ENCODE assay signal across 10 cellular contexts in genomic region chr15:88166330-88166993, GRCh38.
DNase-seq lines count a peak whose midpoint lies in the region; ATAC-seq and TF ChIP-seq lines count a peak whose summit lies in the region.
"Had no signal": no experiment of that assay in that cellular context is flagged by ENCODE, and none has a peak within 500 bp of the region (broad histone marks: within the 10 kb centered on the region; RNA-seq: fewer than 3 reads in every experiment).

No MANE protein-coding gene starts in this region.

- 19 to 32% (median 22%) methylated on average over 8 of the region's 8 CpGs for WGBS in ovary, 3 donors

- TF ChIP-seq POLR2A in ovary (IDR thresholded peaks at IDR 0.05): no peak

- CTCF ChIA-PET in Calu3 (lab: Charles Lee): interaction anchor here (0.6 kb wide), 1 partner anchor 1464 kb away, joined by 12 read pairs; no protein-coding TSS in a partner anchor

- no peaks in the 10 kb centered on the region for H3K9me3 Mint-ChIP-seq in Calu3 (ENCODE audit: low read depth, unreplicated experiment)
- no peaks in the 10 kb centered on the region for H3K9me3 Mint-ChIP-seq in T-helper 2 cell treated with Interferon-gamma antibody and Interleukin-4, amounts not matched to agents 5 μg/mL and 100 μg/mL, for 36 hours

- no peaks in the 10 kb centered on the region for H3K36me3 ChIP-seq in ovary

- peak; percentile 69 for ATAC-seq in GM21619 (IDR thresholded peaks at IDR 0.05; ENCODE audit: unreplicated experiment)
- ATAC-seq: natural killer cell had no signal

- no peaks in the 10 kb centered on the region for H3K27me3 ChIP-seq in ovary

- no peak overlapping the region for H3K27ac ChIP-seq in ovary

- DNase-seq in Calu3 (peak; percentile 23), RKO (ENCODE audit: low spot score) (peak; percentile 13), kidney tubule cell (ENCODE audit: low spot score) (peak; percentile 26), NCI-H2081 treated with DMSO at 0.1 percent for 48 hours (lab: John Stamatoyannopoulos, UW) (no peak), ovary (no peak), 8988T (no peak)
- no peak for DNase-seq in T-helper 2 cell treated with Interferon-gamma antibody and Interleukin-4, amounts not matched to agents 5 μg/mL and 100 μg/mL, for 36 hours (ENCODE audit: low spot score)
- DNase-seq: activated CD8-positive, alpha-beta memory T cell treated with anti-CD3 and anti-CD28 coated beads, Interleukin-2, amount 50 U/mL, for 48 hours; natural killer cell had no signal

- no peak for TF ChIP-seq EP300 in ovary (IDR thresholded peaks at IDR 0.05)

- TF ChIP-seq CTCF in Calu3 (IDR thresholded peaks at IDR 0.05; ENCODE audit: unreplicated experiment) (no peak), ovary (IDR thresholded peaks at IDR 0.05) (no peak)

- intact Hi-C loops in Calu3 (cut with micrococcal nuclease; ENCODE audit: unreplicated experiment) (no loop called here), ovary (cut with DNase I) (no loop called here)

- no peaks in the 10 kb centered on the region for H3K36me3 Mint-ChIP-seq in Calu3 (ENCODE audit: insufficient read depth, unreplicated experiment)
- no peaks in the 10 kb centered on the region for H3K36me3 Mint-ChIP-seq in T-helper 2 cell treated with Interferon-gamma antibody and Interleukin-4, amounts not matched to agents 5 μg/mL and 100 μg/mL, for 36 hours (ENCODE audit: low read depth)
- H3K36me3 Mint-ChIP-seq: natural killer cell had no signal

- no peak overlapping the region for H3K4me3 Mint-ChIP-seq in Calu3 (ENCODE audit: low read depth, unreplicated experiment)
- H3K4me3 Mint-ChIP-seq in T-helper 2 cell treated with Interferon-gamma antibody and Interleukin-4, amounts not matched to agents 5 μg/mL and 100 μg/mL, for 36 hours: no peak overlapping the region
- H3K4me3 Mint-ChIP-seq: natural killer cell had no signal

- peaks cover 63% of the 10 kb centered on the region for H3K27me3 Mint-ChIP-seq in Calu3 (ENCODE audit: unreplicated experiment)
- H3K27me3 Mint-ChIP-seq in T-helper 2 cell treated with Interferon-gamma antibody and Interleukin-4, amounts not matched to agents 5 μg/mL and 100 μg/mL, for 36 hours (ENCODE audit: low read depth): no peaks in the 10 kb centered on the region

- H3K27ac Mint-ChIP-seq in Calu3 (ENCODE audit: unreplicated experiment): no peak overlapping the region
- H3K27ac Mint-ChIP-seq in T-helper 2 cell treated with Interferon-gamma antibody and Interleukin-4, amounts not matched to agents 5 μg/mL and 100 μg/mL, for 36 hours: no peak overlapping the region
- H3K27ac Mint-ChIP-seq: natural killer cell had no signal

- BruUV-seq in Calu3 (replicated peaks; lab: Mats Ljungman, UMichigan): no TSS peak

- no peaks in the 10 kb centered on the region for H3K4me1 ChIP-seq in ovary (ENCODE audit: insufficient read depth)

- H3K9me3 ChIP-seq in ovary: no peaks in the 10 kb centered on the region

- no peak overlapping the region for H3K4me3 ChIP-seq in ovary

- no peaks in the 10 kb centered on the region for H3K4me1 Mint-ChIP-seq in Calu3 (ENCODE audit: low read depth, unreplicated experiment)
- H3K4me1 Mint-ChIP-seq in T-helper 2 cell treated with Interferon-gamma antibody and Interleukin-4, amounts not matched to agents 5 μg/mL and 100 μg/mL, for 36 hours (ENCODE audit: low read depth): no peaks in the 10 kb centered on the region
- H3K4me1 Mint-ChIP-seq: natural killer cell had no signal

Comparison
In these comparisons a context has a peak if more than half of its experiments do, and no peak if none do; other contexts are left out.
1. DNase-seq: peak in Calu3 (single experiment), RKO (single experiment) and kidney tubule cell (single experiment); none in NCI-H2081 treated with DMSO at 0.1 percent for 48 hours (single experiment), ovary (0 of 5), T-helper 2 cell treated with Interferon-gamma antibody and Interleukin-4, amounts not matched to agents 5 μg/mL and 100 μg/mL, for 36 hours (single experiment) and 8988T (single experiment).